Comparison of ENCODE assay signal across 19 cellular contexts in genomic region chr10:7107287-7107686, GRCh38.
DNase-seq lines count a peak whose midpoint lies in the region; ATAC-seq and TF ChIP-seq lines count a peak whose summit lies in the region.
"Had no signal": no experiment of that assay in that cellular context is flagged by ENCODE, and none has a peak within 500 bp of the region (broad histone marks: within the 10 kb centered on the region; RNA-seq: fewer than 3 reads in every experiment).

No MANE protein-coding gene starts in this region.

- H3K27ac ChIP-seq in mammary epithelial cell (ENCODE audit: insufficient read depth, low read depth, low read length): no peak overlapping the region
- H3K27ac ChIP-seq in foreskin keratinocyte: no peak overlapping the region
- H3K27ac ChIP-seq in uterus: no peak overlapping the region
- H3K27ac ChIP-seq: colonic mucosa, SK-N-MC had no signal

- H3K27me3 Mint-ChIP-seq in MCF 10A (ENCODE audit: insufficient read depth, unreplicated experiment): no peaks in the 10 kb centered on the region
- no peaks in the 10 kb centered on the region for H3K27me3 Mint-ChIP-seq in stimulated activated naive CD8-positive, alpha-beta T cell treated with anti-CD3 and anti-CD28 coated beads, Interleukin-15, Interleukin-2, amounts not matched to agents 100 ng/mL and 50 ng/mL, for 24 hours

- no peaks in the 10 kb centered on the region for H3K79me2 ChIP-seq in mammary epithelial cell (ENCODE audit: insufficient read depth, low read length)

- intact Hi-C loops in mammary epithelial cell (cut with micrococcal nuclease) (no loop called here), MCF 10A (cut with micrococcal nuclease) (no loop called here), Right ventricle myocardium superior (cut with DNase I) (no loop called here), uterus (cut with DNase I; ENCODE audit: low total_unique reads) (no loop called here)

- no peak overlapping the region for H3K4me3 ChIP-seq in mammary epithelial cell (replicated peaks in 1 of 3; ENCODE audit: insufficient read depth in 1 of 3, low read depth in 2 of 3, low read length in 3 of 3)
- no peak overlapping the region for H3K4me3 ChIP-seq in uterus
- H3K4me3 ChIP-seq: colonic mucosa, SK-N-MC had no signal

- TF ChIP-seq CTCF in mammary epithelial cell (conservative IDR thresholded peaks at IDR 0.05 in 1 of 2, IDR thresholded peaks at IDR 0.05 in 1 of 2; ENCODE audit: extremely low read depth in 1 of 2, insufficient read depth in 1 of 2, low read depth in 1 of 2, low read length in 2 of 2) (no peak), MCF 10A (IDR thresholded peaks at IDR 0.05; ENCODE audit: unreplicated experiment) (no peak), foreskin keratinocyte (conservative IDR thresholded peaks at IDR 0.05) (no peak), uterus (IDR thresholded peaks at IDR 0.05) (no peak)

- no peaks in the 10 kb centered on the region for H4K20me1 ChIP-seq in mammary epithelial cell (ENCODE audit: insufficient read depth, low read length)

- ATAC-seq in foreskin keratinocyte: no peak
- ATAC-seq in Right ventricle myocardium superior (ENCODE audit: poor library complexity): no peak
- ATAC-seq: Panc1 had no signal

- in situ Hi-C loops in mammary epithelial cell (cut with MboI; ENCODE audit: low sequenced_read_pairs in 2 of 2): no loop called here

- H3K4me2 ChIP-seq in mammary epithelial cell (ENCODE audit: insufficient read depth, low read depth, low read length): no peak overlapping the region

- dilution Hi-C loops in mammary epithelial cell (cut with HindIII; ENCODE audit: low sequenced_read_pairs): no loop called here

- H3K36me3 Mint-ChIP-seq in MCF 10A (ENCODE audit: insufficient read depth, unreplicated experiment): peaks cover 6% of the 10 kb centered on the region
- H3K36me3 Mint-ChIP-seq in stimulated activated naive CD8-positive, alpha-beta T cell treated with anti-CD3 and anti-CD28 coated beads, Interleukin-15, Interleukin-2, amounts not matched to agents 100 ng/mL and 50 ng/mL, for 24 hours (ENCODE audit: low read depth): no peaks in the 10 kb centered on the region
- H3K36me3 Mint-ChIP-seq: memory B cell had no signal

- TF ChIP-seq POLR2A in uterus (IDR thresholded peaks at IDR 0.05): no peak

- DNase-seq in mammary epithelial cell (peak; percentile 27), MCF 10A (ENCODE audit: unreplicated experiment) (no peak), amniotic epithelial cell (ENCODE audit: low read depth) (peak; percentile 3), foreskin keratinocyte (peak; percentile 15 to 54), Right ventricle myocardium superior (no peak), amniotic stem cell (lab: John Stamatoyannopoulos, UW) (no peak), uterus (no peak)
- DNase-seq: AML-193, aorta, colonic mucosa, COR-L47, HFFc6, NCI-H1417 treated with DMSO at 0.1 percent for 48 hours, NCI-H82, substantia nigra had no signal

- no peak overlapping the region for H3K4me3 Mint-ChIP-seq in MCF 10A (ENCODE audit: unreplicated experiment)
- H3K4me3 Mint-ChIP-seq in stimulated activated naive CD8-positive, alpha-beta T cell treated with anti-CD3 and anti-CD28 coated beads, Interleukin-15, Interleukin-2, amounts not matched to agents 100 ng/mL and 50 ng/mL, for 24 hours: peak overlapping the region; percentile 8
- H3K4me3 Mint-ChIP-seq: HFFc6, memory B cell had no signal

- POLR2A ChIA-PET in MCF 10A (lab: Yijun Ruan, JAX): no interaction called here

- 76% methylated on average over 5 of the region's 5 CpGs for WGBS in mammary epithelial cell (ENCODE audit: low coverage, missing lambda C conversion rate)

- H2AFZ ChIP-seq in mammary epithelial cell (ENCODE audit: low read depth, low read length): no peak overlapping the region

- H3K9me3 ChIP-seq in mammary epithelial cell (replicated peaks; ENCODE audit: insufficient read depth, low read length) (no peaks in the 10 kb centered on the region), uterus (no peaks in the 10 kb centered on the region)
- H3K9me3 ChIP-seq: colonic mucosa had no signal

- no peaks in the 10 kb centered on the region for H3K4me1 ChIP-seq in mammary epithelial cell (ENCODE audit: insufficient read depth, low read length)
- H3K4me1 ChIP-seq in foreskin keratinocyte: peaks cover 4% of the 10 kb centered on the region
- no peaks in the 10 kb centered on the region for H3K4me1 ChIP-seq in uterus
- H3K4me1 ChIP-seq: colonic mucosa had no signal

- no peaks in the 10 kb centered on the region for H3K36me3 ChIP-seq in mammary epithelial cell (ENCODE audit: insufficient read depth, low read length)
- no peaks in the 10 kb centered on the region for H3K36me3 ChIP-seq in uterus
- H3K36me3 ChIP-seq: colonic mucosa had no signal

- peaks cover 7% of the 10 kb centered on the region for H3K9me3 Mint-ChIP-seq in MCF 10A (ENCODE audit: unreplicated experiment)
- peaks cover 4% of the 10 kb centered on the region for H3K9me3 Mint-ChIP-seq in stimulated activated naive CD8-positive, alpha-beta T cell treated with anti-CD3 and anti-CD28 coated beads, Interleukin-15, Interleukin-2, amounts not matched to agents 100 ng/mL and 50 ng/mL, for 24 hours

- BruUV-seq in mammary epithelial cell (replicated peaks; lab: Mats Ljungman, UMichigan) (no TSS peak), MCF 10A (replicated peaks; lab: Mats Ljungman, UMichigan) (no TSS peak)

- H3K27me3 ChIP-seq in mammary epithelial cell (ENCODE audit: insufficient read depth, low read length): no peaks in the 10 kb centered on the region
- H3K27me3 ChIP-seq in foreskin keratinocyte: peaks cover 3% of the 10 kb centered on the region
- H3K27me3 ChIP-seq in uterus: no peaks in the 10 kb centered on the region
- H3K27me3 ChIP-seq: colonic mucosa had no signal

- H3K4me1 Mint-ChIP-seq in MCF 10A (ENCODE audit: insufficient read depth, unreplicated experiment): peaks cover 12% of the 10 kb centered on the region
- H3K4me1 Mint-ChIP-seq in stimulated activated naive CD8-positive, alpha-beta T cell treated with anti-CD3 and anti-CD28 coated beads, Interleukin-15, Interleukin-2, amounts not matched to agents 100 ng/mL and 50 ng/mL, for 24 hours (ENCODE audit: low read depth): peaks cover 20% of the 10 kb centered on the region
- H3K4me1 Mint-ChIP-seq: memory B cell had no signal

- no peak overlapping the region for H3K9ac ChIP-seq in mammary epithelial cell (ENCODE audit: insufficient read depth, low read length)

- no peak overlapping the region for H3K27ac Mint-ChIP-seq in MCF 10A (ENCODE audit: low read depth, unreplicated experiment)
- peak overlapping the region; percentile 64 for H3K27ac Mint-ChIP-seq in stimulated activated naive CD8-positive, alpha-beta T cell treated with anti-CD3 and anti-CD28 coated beads, Interleukin-15, Interleukin-2, amounts not matched to agents 100 ng/mL and 50 ng/mL, for 24 hours
- H3K27ac Mint-ChIP-seq: HFFc6, memory B cell had no signal

- CTCF ChIA-PET in mammary epithelial cell (lab: Charles Lee; ENCODE audit: low non-redundant PET) (no interaction called here), MCF 10A (lab: Yijun Ruan, JAX) (no interaction called here)

Comparison
In these comparisons a context has a peak if more than half of its experiments do, and no peak if none do; other contexts are left out.
1. DNase-seq: peak in mammary epithelial cell (single experiment), amniotic epithelial cell (single experiment) and foreskin keratinocyte (2 of 2); none in MCF 10A (single experiment), Right ventricle myocardium superior (single experiment), amniotic stem cell (single experiment) and uterus (0 of 2).